Comparison of ENCODE assay signal across 18 cellular contexts in genomic region chr9:15298362-15298761, GRCh38. TPM values are rescaled to one million over a fixed set of nuclear protein-coding genes. Genes with fewer than 3 reads are reported as not detected.
DNase-seq lines count a peak whose midpoint lies in the region; ATAC-seq, FAIRE-seq and TF ChIP-seq lines count a peak whose summit lies in the region.
"Had no signal": no experiment of that assay in that cellular context is flagged by ENCODE, and none has a peak within 500 bp of the region (broad histone marks: within the 10 kb centered on the region; RNA-seq: fewer than 3 reads in every experiment).

No MANE protein-coding gene starts in this region.

- H3K27me3 ChIP-seq in thoracic aorta (replicated peaks; ENCODE audit: insufficient read depth) (no peaks in the 10 kb centered on the region), small intestine (ENCODE audit: control insufficient read depth in 2 of 2, insufficient read depth in 2 of 2, low read length in 2 of 2) (no peaks in the 10 kb centered on the region)

- no peak for FAIRE-seq in small intestine (lab: Jason Lieb, UNC)
- FAIRE-seq: keratinocyte had no signal

- POLR2A ChIA-PET in T-cell (lab: Charles Lee) = interaction anchor here in 1 of 2 donors (0.6 kb wide), 1 partner anchor 59 kb away, joined by 3 read pairs; no protein-coding TSS in a partner anchor

- no peaks in the 10 kb centered on the region for H3K27me3 Mint-ChIP-seq in activated T-cell treated with anti-CD3 and anti-CD28 coated beads, Interleukin-2, amount 50 U/mL, for 72 hours (ENCODE audit: low read depth)
- H3K27me3 Mint-ChIP-seq in T-cell = no peaks in the 10 kb centered on the region
- no peaks in the 10 kb centered on the region for H3K27me3 Mint-ChIP-seq in chondrocyte (ENCODE audit: low read depth)

- CTCF ChIA-PET in T-cell (lab: Charles Lee) = interaction anchor here (1.2 to 2.4 kb wide), 2 partner anchors 12 to 14 kb away, joined by 6 to 21 read pairs; no protein-coding TSS in a partner anchor

- no peaks in the 10 kb centered on the region for H3K36me3 ChIP-seq in thoracic aorta
- no peaks in the 10 kb centered on the region for H3K36me3 ChIP-seq in small intestine (ENCODE audit: control insufficient read depth in 2 of 2, insufficient read depth in 2 of 2, low read length in 2 of 2)

- no peak for TF ChIP-seq CTCF in chondrocyte (IDR thresholded peaks at IDR 0.05)
- TF ChIP-seq CTCF in thoracic aorta (IDR thresholded peaks at IDR 0.05) = no peak

- H3K4me3 ChIP-seq in thoracic aorta (no peak overlapping the region), small intestine (ENCODE audit: low read depth in 1 of 2, low read length in 2 of 2) (no peak overlapping the region)
- H3K4me3 ChIP-seq: coronary artery had no signal

- H3K4me3 Mint-ChIP-seq in activated T-cell treated with anti-CD3 and anti-CD28 coated beads, Interleukin-2, amount 50 U/mL, for 72 hours = peak overlapping the region; percentile 75 to 89
- peak overlapping the region; percentile 68 to 82 (median 78) for H3K4me3 Mint-ChIP-seq in T-cell
- H3K4me3 Mint-ChIP-seq in chondrocyte (ENCODE audit: unreplicated experiment) = no peak overlapping the region

- WGBS in small intestine, 3 donors = 80 to 90% (median 87%) methylated on average over 3 of the region's 3 CpGs

- peaks cover 30 to 61% of the 10 kb centered on the region in 2 donors for H3K4me1 ChIP-seq in thoracic aorta (ENCODE audit: control insufficient read depth in 1 of 2, low read depth in 2 of 2)
- H3K4me1 ChIP-seq in small intestine (ENCODE audit: control insufficient read depth in 2 of 2, insufficient read depth in 1 of 2, low read depth in 1 of 2, low read length in 1 of 2) = peaks cover 11 to 12% of the 10 kb centered on the region in 2 donors

- no peak for DNase-seq in activated T-cell treated with anti-CD3 and anti-CD28 coated beads, Interleukin-2, amount 50 U/mL, for 72 hours
- DNase-seq in activated T-cell treated with anti-CD3 and anti-CD28 coated beads, Interleukin-2, amount 50 U/mL, for 48 hours = no peak
- DNase-seq in T-cell = no peak
- DNase-seq in chondrocyte (ENCODE audit: low spot score) = no peak
- DNase-seq in thoracic aorta (ENCODE audit: low spot score) = no peak
- DNase-seq in small intestine = no peak
- DNase-seq: glutamatergic neuron; GOT3; mesenchymal stem cell; NCI-H69; PC-3; right cardiac atrium; SK-N-SH; stimulated activated CD8-positive, alpha-beta memory T cell treated with anti-CD3 and anti-CD28 coated beads, Interleukin-4, amount 100 ng/mL, for 48 hours had no signal

- peaks cover 13 to 19% of the 10 kb centered on the region in 2 donors for H3K36me3 Mint-ChIP-seq in activated T-cell treated with anti-CD3 and anti-CD28 coated beads, Interleukin-2, amount 50 U/mL, for 72 hours (ENCODE audit: insufficient read depth in 2 of 2)
- peaks cover 23% of the 10 kb centered on the region for H3K36me3 Mint-ChIP-seq in T-cell
- H3K36me3 Mint-ChIP-seq in chondrocyte (ENCODE audit: low read depth) = peaks cover 22% of the 10 kb centered on the region

- ATAC-seq in activated T-cell treated with anti-CD3 and anti-CD28 coated beads, Interleukin-2, amount 50 U/mL, for 72 hours (replicated peaks in 1 of 2) = no peak
- ATAC-seq in T-cell (replicated peaks in 1 of 4) (no peak), thoracic aorta (ENCODE audit: insufficient number of reproducible peaks, low FRiP score, low read depth) (no peak), HG03520 (IDR thresholded peaks at IDR 0.05; ENCODE audit: unreplicated experiment) (no peak), HG03354 (IDR thresholded peaks at IDR 0.05; ENCODE audit: poor library complexity, severe bottlenecking, unreplicated experiment) (no peak)
- ATAC-seq: PC-3, right cardiac atrium had no signal

- H3K27ac ChIP-seq in thoracic aorta (peak overlapping the region; percentile 86 to 90), small intestine (ENCODE audit: low read depth in 1 of 2, low read length in 1 of 2) (peak overlapping the region in 1 of 2 donors; percentile 88)

- peaks cover 79% of the 10 kb centered on the region for H3K4me1 Mint-ChIP-seq in activated T-cell treated with anti-CD3 and anti-CD28 coated beads, Interleukin-2, amount 50 U/mL, for 72 hours (ENCODE audit: low read depth)
- H3K4me1 Mint-ChIP-seq in T-cell (peaks cover 80 to 82% (median 81%) of the 10 kb centered on the region in 3 donors), chondrocyte (ENCODE audit: low read depth) (peaks cover 74% of the 10 kb centered on the region)

- H3K27ac Mint-ChIP-seq in activated T-cell treated with anti-CD3 and anti-CD28 coated beads, Interleukin-2, amount 50 U/mL, for 72 hours = peak overlapping the region; percentile 97
- H3K27ac Mint-ChIP-seq in T-cell = peak overlapping the region; percentile 97 to 99
- peak overlapping the region; percentile 32 for H3K27ac Mint-ChIP-seq in chondrocyte (ENCODE audit: unreplicated experiment)

- H3K9me3 ChIP-seq in thoracic aorta (no peaks in the 10 kb centered on the region), small intestine (ENCODE audit: control insufficient read depth, low read depth) (no peaks in the 10 kb centered on the region)
- H3K9me3 ChIP-seq: SK-N-SH had no signal

- H3K9me3 Mint-ChIP-seq in activated T-cell treated with anti-CD3 and anti-CD28 coated beads, Interleukin-2, amount 50 U/mL, for 72 hours = peaks cover 2 to 6% of the 10 kb centered on the region in 2 donors
- H3K9me3 Mint-ChIP-seq in T-cell = peaks cover 0 to 4% (median 0%) of the 10 kb centered on the region in 3 donors
- H3K9me3 Mint-ChIP-seq in chondrocyte (ENCODE audit: low read depth) = peaks cover 9% of the 10 kb centered on the region

RNA-seq across cellular contexts. Expression of gene TTC39B, which starts 8.7 kb away (rescaled TPM):
- 10 to 100 TPM; 30.8 to 46.7 TPM for total RNA-seq in activated T-cell treated with anti-CD3 and anti-CD28 coated beads, Interleukin-2, amount 50 U/mL, for 72 hours
- total RNA-seq in T-cell (10 to 100 TPM; 32.4 to 54.6 (median 35.6) TPM), chondrocyte (27.9 to 35.1 TPM (median 30.6 TPM) in 3 replicates), thoracic aorta (10 to 100 TPM; 24.2 to 46.7 TPM)
- polyA plus RNA-seq in small intestine = 1 to 10 TPM; 4.8 to 6.9 (median 5.4) TPM

Comparison
In these comparisons a context has a peak if more than half of its experiments do, and no peak if none do; other contexts are left out.
1. H3K27ac Mint-ChIP-seq: peak in every context shown above with its lines; median percentile 98 in T-cell; 97 in activated T-cell treated with anti-CD3 and anti-CD28 coated beads, Interleukin-2, amount 50 U/mL, for 72 hours; 32 in chondrocyte.